In the genomic region with DNA sequence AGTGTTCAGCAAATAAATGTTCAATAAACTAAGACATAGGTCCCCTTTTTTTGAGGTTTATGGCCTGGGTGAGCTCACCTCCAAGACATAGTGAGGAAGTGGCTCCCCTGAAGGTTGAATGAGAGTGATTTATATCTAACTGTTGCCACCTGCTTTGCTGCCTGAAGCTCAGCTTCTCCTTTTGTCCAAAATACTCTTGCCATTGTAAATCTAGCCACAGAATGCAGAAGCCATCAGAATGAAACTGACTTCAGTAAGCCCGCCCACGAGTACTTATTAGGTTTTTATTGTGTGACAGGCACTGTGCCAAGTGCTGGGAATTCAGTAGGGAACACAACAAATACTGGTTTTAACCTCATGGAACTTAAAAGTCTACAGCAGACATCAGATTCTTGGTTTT, we compare ENCODE assay signal across 10 cellular contexts. TPM values are rescaled to one million over a fixed set of nuclear protein-coding genes. Genes with fewer than 3 reads are reported as not detected.
DNase-seq lines count a peak whose midpoint lies in the region; ATAC-seq and TF ChIP-seq lines count a peak whose summit lies in the region.
"Had no signal": no experiment of that assay in that cellular context is flagged by ENCODE, and none has a peak within 500 bp of the region (broad histone marks: within the 10 kb centered on the region; RNA-seq: fewer than 3 reads in every experiment).

No MANE protein-coding gene starts in this region.

- ATAC-seq in activated CD8-positive, alpha-beta T cell treated with anti-CD3 and anti-CD28 coated beads for 36 hours, result peak; percentile 41
- ATAC-seq in stimulated activated naive B cell treated with anti-CD40 and anti-IgM and Interleukin-4, amounts not matched to agents 10 μg/mL and 1 μg/mL and 100 μg/mL, for 72 hours (replicated peaks), result peak; percentile 87
- no peak for ATAC-seq in SK-N-SH treated with all-trans-retinoic acid at 6 μM for 48 hours

- no peak overlapping the region for H2AFZ ChIP-seq in KMS-11 (ENCODE audit: low read depth)
- H2AFZ ChIP-seq: neural progenitor cell had no signal

- H3K27me3 ChIP-seq in KMS-11 (ENCODE audit: insufficient read depth, low read depth), result no peaks in the 10 kb centered on the region

- no peak overlapping the region for H3K4me3 Mint-ChIP-seq in activated CD8-positive, alpha-beta T cell treated with anti-CD3 and anti-CD28 coated beads for 36 hours
- no peak overlapping the region for H3K4me3 Mint-ChIP-seq in stimulated activated naive B cell treated with anti-CD40 and anti-IgM and Interleukin-4, amounts not matched to agents 10 μg/mL and 1 μg/mL and 100 μg/mL, for 72 hours
- H3K4me3 Mint-ChIP-seq in progenitor cell of endocrine pancreas (ENCODE audit: low read depth), result no peak overlapping the region
- H3K4me3 Mint-ChIP-seq: neural progenitor cell had no signal

- H3K27me3 Mint-ChIP-seq in activated CD8-positive, alpha-beta T cell treated with anti-CD3 and anti-CD28 coated beads for 36 hours, result no peaks in the 10 kb centered on the region
- no peaks in the 10 kb centered on the region for H3K27me3 Mint-ChIP-seq in stimulated activated naive B cell treated with anti-CD40 and anti-IgM and Interleukin-4, amounts not matched to agents 10 μg/mL and 1 μg/mL and 100 μg/mL, for 72 hours
- peaks cover 8% of the 10 kb centered on the region for H3K27me3 Mint-ChIP-seq in progenitor cell of endocrine pancreas

- no peaks in the 10 kb centered on the region for H3K79me2 ChIP-seq in KMS-11 (ENCODE audit: insufficient read depth, low read depth)

- peak overlapping the region; percentile 16 for H3K27ac Mint-ChIP-seq in activated CD8-positive, alpha-beta T cell treated with anti-CD3 and anti-CD28 coated beads for 36 hours
- H3K27ac Mint-ChIP-seq in stimulated activated naive B cell treated with anti-CD40 and anti-IgM and Interleukin-4, amounts not matched to agents 10 μg/mL and 1 μg/mL and 100 μg/mL, for 72 hours, result peak overlapping the region; percentile 51
- H3K27ac Mint-ChIP-seq in progenitor cell of endocrine pancreas, result no peak overlapping the region
- H3K27ac Mint-ChIP-seq: neural progenitor cell had no signal

- no peaks in the 10 kb centered on the region for H3K36me3 ChIP-seq in KMS-11 (ENCODE audit: insufficient read depth)
- H3K36me3 ChIP-seq: neural progenitor cell had no signal

- no peaks in the 10 kb centered on the region for H4K20me1 ChIP-seq in KMS-11 (ENCODE audit: insufficient read depth)

- CTCF ChIA-PET in activated CD8-positive, alpha-beta T cell treated with anti-CD3 and anti-CD28 coated beads for 36 hours (lab: Charles Lee), result interaction anchor here (0.8 to 2.1 kb wide), 8 partner anchors 11 to 287 kb away, joined by 3 to 10 read pairs (median 3); no protein-coding TSS in a partner anchor

- intact Hi-C loops in activated CD8-positive, alpha-beta T cell treated with anti-CD3 and anti-CD28 coated beads for 36 hours (cut with micrococcal nuclease), result loop anchor here (5.0 to 10.0 kb wide), 2 partner anchors 146 to 229 kb away; no protein-coding TSS in a partner anchor

- peaks cover 35% of the 10 kb centered on the region for H3K4me1 Mint-ChIP-seq in activated CD8-positive, alpha-beta T cell treated with anti-CD3 and anti-CD28 coated beads for 36 hours (ENCODE audit: low read depth)
- peaks cover 9 to 29% of the 10 kb centered on the region in 2 donors for H3K4me1 Mint-ChIP-seq in stimulated activated naive B cell treated with anti-CD40 and anti-IgM and Interleukin-4, amounts not matched to agents 10 μg/mL and 1 μg/mL and 100 μg/mL, for 72 hours
- no peaks in the 10 kb centered on the region for H3K4me1 Mint-ChIP-seq in progenitor cell of endocrine pancreas (ENCODE audit: low read depth)

- peak overlapping the region; percentile 7; the same call in 1 of the 2 replicates for H3K27ac ChIP-seq in KMS-11
- H3K27ac ChIP-seq: neural progenitor cell had no signal

- H3K9me3 Mint-ChIP-seq in activated CD8-positive, alpha-beta T cell treated with anti-CD3 and anti-CD28 coated beads for 36 hours, result no peaks in the 10 kb centered on the region
- H3K9me3 Mint-ChIP-seq in stimulated activated naive B cell treated with anti-CD40 and anti-IgM and Interleukin-4, amounts not matched to agents 10 μg/mL and 1 μg/mL and 100 μg/mL, for 72 hours, result no peaks in the 10 kb centered on the region
- H3K9me3 Mint-ChIP-seq in progenitor cell of endocrine pancreas (ENCODE audit: low read depth), result no peaks in the 10 kb centered on the region
- H3K9me3 Mint-ChIP-seq: neural progenitor cell had no signal

- POLR2A ChIA-PET in activated CD8-positive, alpha-beta T cell treated with anti-CD3 and anti-CD28 coated beads for 36 hours (lab: Charles Lee), result interaction anchor here (0.7 kb wide), 1 partner anchor 63 kb away, joined by 4 read pairs; no protein-coding TSS in a partner anchor

- no peaks in the 10 kb centered on the region for H3K36me3 Mint-ChIP-seq in activated CD8-positive, alpha-beta T cell treated with anti-CD3 and anti-CD28 coated beads for 36 hours (ENCODE audit: low read depth)
- H3K36me3 Mint-ChIP-seq in stimulated activated naive B cell treated with anti-CD40 and anti-IgM and Interleukin-4, amounts not matched to agents 10 μg/mL and 1 μg/mL and 100 μg/mL, for 72 hours, result no peaks in the 10 kb centered on the region
- H3K36me3 Mint-ChIP-seq in progenitor cell of endocrine pancreas (ENCODE audit: insufficient read depth), result no peaks in the 10 kb centered on the region
- H3K36me3 Mint-ChIP-seq: neural progenitor cell had no signal

- peaks cover 40% of the 10 kb centered on the region for H3K4me1 ChIP-seq in KMS-11 (ENCODE audit: low read depth, poor library complexity, severe bottlenecking)
- H3K4me1 ChIP-seq: neural progenitor cell had no signal

- peak overlapping the region; percentile 18; the same call in 1 of the 2 replicates for H3K4me2 ChIP-seq in KMS-11
- H3K4me2 ChIP-seq: neural progenitor cell had no signal

- H3K4me3 ChIP-seq in KMS-11 (IDR thresholded peaks at IDR 0.05; ENCODE audit: insufficient read depth, low read depth, low read length), result no peak overlapping the region
- H3K4me3 ChIP-seq: neural progenitor cell had no signal

- H3K9ac ChIP-seq in KMS-11, result no peak overlapping the region
- H3K9ac ChIP-seq: neural progenitor cell had no signal

- TF ChIP-seq CTCF in KMS-11 (conservative IDR thresholded peaks at IDR 0.05; ENCODE audit: low read depth, low read length) (no peak), progenitor cell of endocrine pancreas (IDR thresholded peaks at IDR 0.05; ENCODE audit: unreplicated experiment) (no peak)
- TF ChIP-seq CTCF in activated CD8-positive, alpha-beta T cell treated with anti-CD3 and anti-CD28 coated beads for 36 hours (IDR thresholded peaks at IDR 0.05), result no peak

- peak; percentile 8 to 16 for DNase-seq in activated CD4-positive, alpha-beta T cell treated with anti-CD3 and anti-CD28 coated beads, Interleukin-2, amount 50 U/mL, for 48 hours
- no peak for DNase-seq in activated CD4-positive, alpha-beta T cell treated with anti-CD3 and anti-CD28 coated beads, Interleukin-2, amount 50 U/mL, for 4 hours
- DNase-seq in activated CD8-positive, alpha-beta T cell treated with anti-CD3 and anti-CD28 coated beads for 36 hours, result peak; percentile 21
- DNase-seq in stimulated activated naive B cell treated with anti-CD40 and anti-IgM and Interleukin-4, amounts not matched to agents 10 μg/mL and 1 μg/mL and 100 μg/mL, for 72 hours, result peak; percentile 54
- DNase-seq in progenitor cell of endocrine pancreas (ENCODE audit: low spot score, unreplicated experiment), result no peak
- no peak for DNase-seq in iPS-NIHi7 (ENCODE audit: extremely low spot score)

TF ChIP-seq in SK-N-SH treated with all-trans-retinoic acid at 6 μM for 48 hours, 23 proteins besides CTCF, POLR2A, EP300 and RAD21:
- TF ChIP-seq OSR1 (CRISPR knock-in tag; IDR thresholded peaks at IDR 0.05) (no peak), ZFP3 (CRISPR knock-in tag; IDR thresholded peaks at IDR 0.05) (no peak)
- TF ChIP-seq, protein P1, sequence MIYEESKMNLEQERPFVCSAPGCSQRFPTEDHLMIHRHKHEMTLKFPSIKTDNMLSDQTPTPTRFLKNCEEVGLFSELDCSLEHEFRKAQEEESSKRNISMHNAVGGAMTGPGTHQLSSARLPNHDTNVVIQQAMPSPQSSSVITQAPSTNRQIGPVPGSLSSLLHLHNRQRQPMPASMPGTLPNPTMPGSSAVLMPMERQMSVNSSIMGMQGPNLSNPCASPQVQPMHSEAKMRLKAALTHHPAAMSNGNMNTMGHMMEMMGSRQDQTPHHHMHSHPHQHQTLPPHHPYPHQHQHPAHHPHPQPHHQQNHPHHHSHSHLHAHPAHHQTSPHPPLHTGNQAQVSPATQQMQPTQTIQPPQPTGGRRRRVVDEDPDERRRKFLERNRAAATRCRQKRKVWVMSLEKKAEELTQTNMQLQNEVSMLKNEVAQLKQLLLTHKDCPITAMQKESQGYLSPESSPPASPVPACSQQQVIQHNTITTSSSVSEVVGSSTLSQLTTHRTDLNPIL (CRISPR knock-in tag; IDR thresholded peaks at IDR 0.05; ENCODE audit: low read depth), result no peak

RNA-seq across cellular contexts. Expression of a gene that starts 18.0 kb away (rescaled TPM):
- total RNA-seq in activated CD8-positive, alpha-beta T cell treated with anti-CD3 and anti-CD28 coated beads for 36 hours, result under 1 TPM in 1 of 2 experiments, not detected in 1; 0.81 TPM
- total RNA-seq in progenitor cell of endocrine pancreas, result not detected in 2 replicates
- total RNA-seq: NCI-H460 had no signal

Comparison
In these comparisons a context has a peak if more than half of its experiments do, and no peak if none do; other contexts are left out.
1. DNase-seq: peak in activated CD4-positive, alpha-beta T cell treated with anti-CD3 and anti-CD28 coated beads, Interleukin-2, amount 50 U/mL, for 48 hours (2 of 2), activated CD8-positive, alpha-beta T cell treated with anti-CD3 and anti-CD28 coated beads for 36 hours (single experiment) and stimulated activated naive B cell treated with anti-CD40 and anti-IgM and Interleukin-4, amounts not matched to agents 10 μg/mL and 1 μg/mL and 100 μg/mL, for 72 hours (single experiment); none in activated CD4-positive, alpha-beta T cell treated with anti-CD3 and anti-CD28 coated beads, Interleukin-2, amount 50 U/mL, for 4 hours (0 of 2), progenitor cell of endocrine pancreas (single experiment) and iPS-NIHi7 (single experiment).